Comparison of ENCODE assay signal across 11 cellular contexts in genomic region chr1:33337994-33338494, GRCh38. TPM values are rescaled to one million over a fixed set of nuclear protein-coding genes. Genes with fewer than 3 reads are reported as not detected.
DNase-seq lines count a peak whose midpoint lies in the region; ATAC-seq, FAIRE-seq and TF ChIP-seq lines count a peak whose summit lies in the region.
"Had no signal": no experiment of that assay in that cellular context is flagged by ENCODE, and none has a peak within 500 bp of the region (broad histone marks: within the 10 kb centered on the region; RNA-seq: fewer than 3 reads in every experiment).

No MANE protein-coding gene starts in this region.

- no peak overlapping the region for H3K4me3 ChIP-seq in right cardiac atrium (ENCODE audit: low read length)
- H3K4me3 ChIP-seq in skeletal muscle satellite cell (ENCODE audit: low read length), result peak overlapping the region; percentile 49

- TF ChIP-seq CTCF in brain (conservative IDR thresholded peaks at IDR 0.05) (no peak), D721Med (IDR thresholded peaks at IDR 0.05; ENCODE audit: insufficient read depth, missing control alignments) (no peak)

- H3K27me3 ChIP-seq in right cardiac atrium (ENCODE audit: control insufficient read depth, insufficient read depth), result no peaks in the 10 kb centered on the region
- H3K27me3 ChIP-seq in skeletal muscle satellite cell (ENCODE audit: control insufficient read depth, insufficient read depth, low read length), result no peaks in the 10 kb centered on the region

- FAIRE-seq in D721Med (lab: Jason Lieb, UNC), result no peak

- DNase-seq in EH (ENCODE audit: low read depth) (peak; percentile 82), right cardiac atrium (no peak), D721Med (ENCODE audit: insufficient read length, low spot score) (no peak), amygdala (lab: John Stamatoyannopoulos, UW) (no peak)
- DNase-seq in central memory CD4-positive, alpha-beta T cell, result no peak
- DNase-seq: activated CD4-positive, alpha-beta T cell treated with anti-CD3 and anti-CD28 coated beads, Interleukin-2, amount 10 ng/mL, durations not matched to agents 24 days and 14 days had no signal

- intact Hi-C loops in right cardiac atrium (cut with DNase I), result no loop called here

- H3K9me3 ChIP-seq in right cardiac atrium (ENCODE audit: control insufficient read depth, low read length), result no peaks in the 10 kb centered on the region
- no peaks in the 10 kb centered on the region for H3K9me3 ChIP-seq in skeletal muscle satellite cell (replicated peaks; ENCODE audit: low read length)

- no peaks in the 10 kb centered on the region for H3K9me3 Mint-ChIP-seq in brain
- H3K9me3 Mint-ChIP-seq: activated CD4-positive, alpha-beta T cell treated with anti-CD3 and anti-CD28 coated beads, Interleukin-2, amount 10 ng/mL, durations not matched to agents 24 days and 14 days had no signal

- H3K27me3 Mint-ChIP-seq in brain, result no peaks in the 10 kb centered on the region
- H3K27me3 Mint-ChIP-seq: activated CD4-positive, alpha-beta T cell treated with anti-CD3 and anti-CD28 coated beads, Interleukin-2, amount 10 ng/mL, durations not matched to agents 24 days and 14 days had no signal

- H3K4me1 ChIP-seq in right cardiac atrium (ENCODE audit: control insufficient read depth, insufficient read depth, low read length), result peaks cover 60% of the 10 kb centered on the region
- H3K4me1 ChIP-seq in skeletal muscle satellite cell (ENCODE audit: control insufficient read depth, insufficient read depth, low read length), result peaks cover 97% of the 10 kb centered on the region

- 40% methylated on average over 3 of the region's 3 CpGs for WGBS in right cardiac atrium

- peaks cover 71% of the 10 kb centered on the region for H3K36me3 ChIP-seq in skeletal muscle satellite cell (ENCODE audit: insufficient read depth, low read length)

- ATAC-seq in right cardiac atrium (peak in 1 of 2 donors; percentile 6), GM21515 (IDR thresholded peaks at IDR 0.05; ENCODE audit: unreplicated experiment) (no peak)

- H3K4me3 Mint-ChIP-seq in brain, result peak overlapping the region; percentile 32 to 79 (median 59)
- H3K4me3 Mint-ChIP-seq: activated CD4-positive, alpha-beta T cell treated with anti-CD3 and anti-CD28 coated beads, Interleukin-2, amount 10 ng/mL, durations not matched to agents 24 days and 14 days had no signal

- H3K4me1 Mint-ChIP-seq in brain, result peaks cover 95% of the 10 kb centered on the region

- H3K4me2 ChIP-seq in skeletal muscle satellite cell (ENCODE audit: low read length), result peak overlapping the region; percentile 67

- H3K27ac ChIP-seq in right cardiac atrium (ENCODE audit: low read length), result peak overlapping the region; percentile 98

- H3K36me3 Mint-ChIP-seq in brain, result peaks cover 36% of the 10 kb centered on the region

- peak overlapping the region; percentile 75 to 100 (median 94) for H3K27ac Mint-ChIP-seq in brain
- H3K27ac Mint-ChIP-seq: activated CD4-positive, alpha-beta T cell treated with anti-CD3 and anti-CD28 coated beads, Interleukin-2, amount 10 ng/mL, durations not matched to agents 24 days and 14 days had no signal

- H3K9ac ChIP-seq in skeletal muscle satellite cell (ENCODE audit: low read depth, low read length), result peak overlapping the region; percentile 79

RNA-seq across cellular contexts. Expression of gene A3GALT2, which starts 17.1 kb away (rescaled TPM):
- polyA plus RNA-seq in brain (ENCODE audit: insufficient read depth, low read depth, low replicate concordance) (not detected), right cardiac atrium (not detected)
- not detected for total RNA-seq in right cardiac atrium
- not detected in 2 replicates for total RNA-seq in skeletal muscle satellite cell (2012; rRNA removed)
- total RNA-seq: activated CD4-positive, alpha-beta T cell treated with anti-CD3 and anti-CD28 coated beads, Interleukin-2, amount 10 ng/mL, durations not matched to agents 24 days and 14 days; Daoy; dermis microvascular lymphatic vessel endothelial cell had no signal
